Comparison of ENCODE assay signal across 1 cellular context in the genomic region with DNA sequence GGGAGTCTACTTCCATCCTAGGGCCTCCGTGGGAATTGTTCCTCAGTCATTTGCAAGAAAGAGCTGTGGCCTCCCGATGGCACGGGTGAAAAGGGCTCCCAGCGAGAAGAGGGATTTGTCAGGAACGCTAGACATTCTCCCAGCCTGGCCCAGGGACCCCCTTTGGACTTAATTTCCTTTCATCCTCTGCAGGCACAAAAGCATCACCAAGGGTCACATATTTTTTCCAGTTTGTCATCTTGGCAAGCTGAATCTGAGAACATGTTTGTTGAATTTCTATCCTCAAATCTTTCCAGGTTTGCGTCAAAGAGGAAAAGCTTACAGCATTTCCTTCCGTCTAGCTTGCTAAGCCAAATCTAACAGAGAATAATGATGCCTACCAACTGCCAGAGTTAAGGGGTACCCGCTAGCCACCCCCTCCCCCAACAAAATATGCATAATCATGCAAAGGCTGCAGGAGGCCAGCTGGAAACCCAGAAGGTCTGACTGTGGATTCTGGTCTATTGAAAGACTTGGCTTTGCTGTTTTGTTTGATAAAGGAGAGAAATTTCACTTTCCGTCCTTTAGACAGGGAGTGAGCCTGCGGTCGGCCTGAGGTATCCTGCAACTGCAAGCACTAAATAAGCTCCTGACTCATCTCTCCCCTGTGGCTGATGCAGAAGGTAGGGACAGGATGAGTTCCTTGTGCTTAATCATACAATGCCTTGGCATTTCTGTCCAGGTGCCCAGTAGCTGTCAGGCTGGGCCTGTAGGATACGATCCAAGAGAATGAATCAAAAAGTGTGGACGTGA.
TF ChIP-seq lines count a peak whose summit lies in the region.

No MANE protein-coding gene starts in this region.

TF ChIP-seq in K562, 482 proteins besides CTCF, POLR2A, EP300 and RAD21 (continued from another document):
- TF ChIP-seq SIN3B (IDR thresholded peaks at IDR 0.05; ENCODE audit: low read depth) (no peak), HMG20B (CRISPR knock-in tag; IDR thresholded peaks at IDR 0.05) (no peak), FOSL1 (tag; conservative IDR thresholded peaks at IDR 0.05) (no peak), CBFA2T3 (IDR thresholded peaks at IDR 0.05) (peak; percentile 41; the same call in 1 of the 2 replicates), NCOR1 (IDR thresholded peaks at IDR 0.05) (no peak), KAT2B (IDR thresholded peaks at IDR 0.05; ENCODE audit: low read depth, low read length) (no peak), SETDB1 (IDR thresholded peaks at IDR 0.05; ENCODE audit: low read length) (no peak), FOXA1 (IDR thresholded peaks at IDR 0.05; ENCODE audit: borderline replicate concordance) (no peak), NKRF (IDR thresholded peaks at IDR 0.05; ENCODE audit: borderline replicate concordance) (no peak), NFE2 (IDR thresholded peaks at IDR 0.05; ENCODE audit: low read depth) (peak; percentile 57; the same call in 1 of the 2 replicates), TAL1 (IDR thresholded peaks at IDR 0.05) (no peak)
- TF ChIP-seq, protein P1, sequence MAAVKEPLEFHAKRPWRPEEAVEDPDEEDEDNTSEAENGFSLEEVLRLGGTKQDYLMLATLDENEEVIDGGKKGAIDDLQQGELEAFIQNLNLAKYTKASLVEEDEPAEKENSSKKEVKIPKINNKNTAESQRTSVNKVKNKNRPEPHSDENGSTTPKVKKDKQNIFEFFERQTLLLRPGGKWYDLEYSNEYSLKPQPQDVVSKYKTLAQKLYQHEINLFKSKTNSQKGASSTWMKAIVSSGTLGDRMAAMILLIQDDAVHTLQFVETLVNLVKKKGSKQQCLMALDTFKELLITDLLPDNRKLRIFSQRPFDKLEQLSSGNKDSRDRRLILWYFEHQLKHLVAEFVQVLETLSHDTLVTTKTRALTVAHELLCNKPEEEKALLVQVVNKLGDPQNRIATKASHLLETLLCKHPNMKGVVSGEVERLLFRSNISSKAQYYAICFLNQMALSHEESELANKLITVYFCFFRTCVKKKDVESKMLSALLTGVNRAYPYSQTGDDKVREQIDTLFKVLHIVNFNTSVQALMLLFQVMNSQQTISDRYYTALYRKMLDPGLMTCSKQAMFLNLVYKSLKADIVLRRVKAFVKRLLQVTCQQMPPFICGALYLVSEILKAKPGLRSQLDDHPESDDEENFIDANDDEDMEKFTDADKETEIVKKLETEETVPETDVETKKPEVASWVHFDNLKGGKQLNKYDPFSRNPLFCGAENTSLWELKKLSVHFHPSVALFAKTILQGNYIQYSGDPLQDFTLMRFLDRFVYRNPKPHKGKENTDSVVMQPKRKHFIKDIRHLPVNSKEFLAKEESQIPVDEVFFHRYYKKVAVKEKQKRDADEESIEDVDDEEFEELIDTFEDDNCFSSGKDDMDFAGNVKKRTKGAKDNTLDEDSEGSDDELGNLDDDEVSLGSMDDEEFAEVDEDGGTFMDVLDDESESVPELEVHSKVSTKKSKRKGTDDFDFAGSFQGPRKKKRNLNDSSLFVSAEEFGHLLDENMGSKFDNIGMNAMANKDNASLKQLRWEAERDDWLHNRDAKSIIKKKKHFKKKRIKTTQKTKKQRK (IDR thresholded peaks at IDR 0.05; ENCODE audit: borderline replicate concordance, low read depth, low read length): no peak
- TF ChIP-seq, protein P2, sequence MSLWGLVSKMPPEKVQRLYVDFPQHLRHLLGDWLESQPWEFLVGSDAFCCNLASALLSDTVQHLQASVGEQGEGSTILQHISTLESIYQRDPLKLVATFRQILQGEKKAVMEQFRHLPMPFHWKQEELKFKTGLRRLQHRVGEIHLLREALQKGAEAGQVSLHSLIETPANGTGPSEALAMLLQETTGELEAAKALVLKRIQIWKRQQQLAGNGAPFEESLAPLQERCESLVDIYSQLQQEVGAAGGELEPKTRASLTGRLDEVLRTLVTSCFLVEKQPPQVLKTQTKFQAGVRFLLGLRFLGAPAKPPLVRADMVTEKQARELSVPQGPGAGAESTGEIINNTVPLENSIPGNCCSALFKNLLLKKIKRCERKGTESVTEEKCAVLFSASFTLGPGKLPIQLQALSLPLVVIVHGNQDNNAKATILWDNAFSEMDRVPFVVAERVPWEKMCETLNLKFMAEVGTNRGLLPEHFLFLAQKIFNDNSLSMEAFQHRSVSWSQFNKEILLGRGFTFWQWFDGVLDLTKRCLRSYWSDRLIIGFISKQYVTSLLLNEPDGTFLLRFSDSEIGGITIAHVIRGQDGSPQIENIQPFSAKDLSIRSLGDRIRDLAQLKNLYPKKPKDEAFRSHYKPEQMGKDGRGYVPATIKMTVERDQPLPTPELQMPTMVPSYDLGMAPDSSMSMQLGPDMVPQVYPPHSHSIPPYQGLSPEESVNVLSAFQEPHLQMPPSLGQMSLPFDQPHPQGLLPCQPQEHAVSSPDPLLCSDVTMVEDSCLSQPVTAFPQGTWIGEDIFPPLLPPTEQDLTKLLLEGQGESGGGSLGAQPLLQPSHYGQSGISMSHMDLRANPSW (CRISPR knock-in tag; IDR thresholded peaks at IDR 0.05): no peak
